Comparison of ENCODE assay signal across 10 cellular contexts in the genomic region with DNA sequence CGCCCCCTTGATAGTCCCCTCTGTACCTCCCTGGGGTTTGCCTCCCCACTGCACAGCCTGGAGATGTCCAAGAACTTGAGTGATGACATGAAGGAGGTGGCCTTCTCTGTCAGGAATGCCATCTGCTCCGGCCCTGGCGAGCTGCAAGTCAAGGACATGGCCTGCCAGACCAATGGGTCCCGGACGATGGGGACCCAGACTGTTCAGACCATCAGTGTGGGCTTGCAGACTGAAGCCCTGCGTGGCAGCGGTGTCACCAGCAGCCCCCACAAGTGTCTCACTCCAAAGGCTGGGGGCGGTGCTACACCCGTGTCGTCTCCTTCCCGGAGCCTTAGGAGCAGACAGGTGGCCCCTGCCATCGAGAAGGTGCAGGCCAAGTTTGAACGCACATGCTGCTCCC.
"Had no signal": no experiment of that assay in that cellular context is flagged by ENCODE, and none has a peak within 500 bp of the region (broad histone marks: within the 10 kb centered on the region; RNA-seq: fewer than 3 reads in every experiment).

No MANE protein-coding gene starts in this region.

- H3K4me2 ChIP-seq: GM23338, KMS-11 had no signal

- H3K27ac ChIP-seq: HL-60, KMS-11 had no signal

- DNase-seq: H9, HCEC 1CT, Karpas-422, KBM-7 had no signal

- ATAC-seq: GM23338, HepG2 had no signal

- H2AFZ ChIP-seq: GM23338 had no signal

- H3K4me3 Mint-ChIP-seq: GM23338, H9 had no signal

- H3K4me3 ChIP-seq: GM23338 had no signal

- FAIRE-seq: H1, H54, HepG2 had no signal

- H3K9me3 Mint-ChIP-seq: GM23338, H9 had no signal

- H3K27ac Mint-ChIP-seq: GM23338, H9 had no signal

- H3K9ac ChIP-seq: KMS-11 had no signal
